Comparison of ENCODE assay signal across 1 cellular context in the genomic region with DNA sequence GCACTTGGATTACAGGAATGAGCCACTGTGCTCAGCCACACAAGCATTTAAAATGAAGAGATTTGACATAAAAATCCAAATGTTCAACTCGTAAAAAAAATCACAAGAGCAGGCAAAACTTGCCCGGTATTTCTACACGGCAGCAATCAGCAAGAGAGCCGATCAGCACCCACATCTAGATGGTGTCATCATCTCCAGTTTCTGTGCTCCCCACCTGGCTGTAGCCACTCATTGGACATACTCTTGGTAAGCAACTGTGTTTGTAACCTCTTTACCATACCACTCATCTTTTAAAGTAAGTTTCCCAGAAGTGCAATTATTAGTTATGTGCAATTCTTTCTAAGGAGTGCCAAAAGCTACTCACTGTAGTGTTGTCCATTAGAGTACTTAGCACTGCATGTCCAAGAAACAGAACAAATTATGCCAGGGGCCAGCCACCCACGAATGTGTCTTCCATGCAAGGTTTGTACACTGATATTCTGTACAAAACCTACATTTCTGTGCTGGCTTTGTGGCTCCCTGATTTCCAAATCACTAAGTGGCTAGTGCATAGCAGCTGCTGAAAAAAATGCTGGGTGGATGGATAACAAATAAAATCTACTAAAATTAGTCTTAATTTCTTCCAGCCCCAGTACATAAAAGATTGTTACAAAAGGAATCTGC.
TF ChIP-seq lines count a peak whose summit lies in the region.

No MANE protein-coding gene starts in this region.

TF ChIP-seq in HepG2, 621 proteins besides CTCF, POLR2A, EP300 and RAD21 (continued from another document):
- no peak for TF ChIP-seq RERE (CRISPR knock-in tag; IDR thresholded peaks at IDR 0.05; ENCODE audit: low read depth)
- TF ChIP-seq RXRB (CRISPR knock-in tag; IDR thresholded peaks at IDR 0.05; ENCODE audit: borderline replicate concordance): no peak
- TF ChIP-seq, protein P1, sequence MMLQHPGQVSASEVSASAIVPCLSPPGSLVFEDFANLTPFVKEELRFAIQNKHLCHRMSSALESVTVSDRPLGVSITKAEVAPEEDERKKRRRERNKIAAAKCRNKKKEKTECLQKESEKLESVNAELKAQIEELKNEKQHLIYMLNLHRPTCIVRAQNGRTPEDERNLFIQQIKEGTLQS (CRISPR knock-in tag; IDR thresholded peaks at IDR 0.05): no peak
